28 cellular contexts compared by ENCODE assay signal in the genomic region with DNA sequence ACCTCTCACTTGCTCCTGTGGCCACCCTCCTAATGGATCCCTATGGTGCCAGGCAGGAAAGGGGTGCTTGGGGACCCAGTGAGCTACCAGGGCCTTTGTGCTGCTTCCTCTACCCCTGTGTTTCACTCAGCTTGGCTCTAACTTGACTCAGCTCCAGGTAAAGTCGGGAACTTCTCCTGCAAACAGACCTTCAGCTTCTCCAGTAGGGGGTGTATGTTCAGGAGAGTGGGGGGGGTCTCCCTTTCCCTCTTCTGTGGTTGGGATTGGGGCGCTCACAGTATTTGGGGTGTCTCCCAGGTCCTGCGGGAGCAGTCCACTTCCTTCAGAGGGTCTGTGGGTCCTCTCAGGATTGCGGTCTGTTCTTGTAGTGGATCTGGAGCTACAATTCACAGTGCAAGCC. TPM values are rescaled to one million over a fixed set of nuclear protein-coding genes. Genes with fewer than 3 reads are reported as not detected.
A peak's percentile ranks its signal among the peaks of the same experiment; 100 is the strongest.
DNase-seq lines count a peak whose midpoint lies in the region; ATAC-seq, FAIRE-seq and TF ChIP-seq lines count a peak whose summit lies in the region.
"Had no signal": no experiment of that assay in that cellular context is flagged by ENCODE, and none has a peak within 500 bp of the region (broad histone marks: within the 10 kb centered on the region; RNA-seq: fewer than 3 reads in every experiment).

No MANE protein-coding gene starts in this region.

- no peak for TF ChIP-seq RAD21 in K562 (CRISPR knock-in tag; conservative IDR thresholded peaks at IDR 0.05 in 1 of 2, IDR thresholded peaks at IDR 0.05 in 1 of 2)

- H3K9me1 ChIP-seq in K562 (ENCODE audit: control insufficient read depth, insufficient read depth, low read length): no peaks in the 10 kb centered on the region

- peak in 1 of 2 experiments; percentile 11; a peak in 1 of 4 replicates for TF ChIP-seq CTCF in GM23338 (conservative IDR thresholded peaks at IDR 0.05; ENCODE audit: low read depth in 2 of 2)
- 0 out of 2 replicates have a peak, but pooled peaks have one; percentile 14 for TF ChIP-seq CTCF in HFFc6 (IDR thresholded peaks at IDR 0.05)
- 0 out of 6 replicates have a peak, but pooled peaks of 1 of the 3 experiments have one; percentile 24 for TF ChIP-seq CTCF in K562 (IDR thresholded peaks at IDR 0.05 in 2 of 3, conservative IDR thresholded peaks at IDR 0.05 in 1 of 3; ENCODE audit: insufficient read depth in 2 of 3, low read depth in 1 of 3, low read length in 3 of 3)
- peak; percentile 31 for TF ChIP-seq CTCF in endodermal cell (conservative IDR thresholded peaks at IDR 0.05)
- TF ChIP-seq CTCF in foreskin fibroblast (IDR thresholded peaks at IDR 0.05; ENCODE audit: low read depth, low read length): no peak
- no peak for TF ChIP-seq CTCF in spleen (IDR thresholded peaks at IDR 0.05 in 8 of 11, conservative IDR thresholded peaks at IDR 0.05 in 3 of 11)

- H3K4me3 ChIP-seq in GM23338: no peak overlapping the region
- no peak overlapping the region for H3K4me3 ChIP-seq in K562
- no peak overlapping the region for H3K4me3 ChIP-seq in endodermal cell (ENCODE audit: low read length)
- H3K4me3 ChIP-seq in foreskin fibroblast (ENCODE audit: low read depth in 1 of 2, low read length in 2 of 2): no peak overlapping the region
- no peak overlapping the region for H3K4me3 ChIP-seq in spleen
- H3K4me3 ChIP-seq: A549; BLaER1 treated with 17β-estradiol and CSF1 and Interleukin-3, amounts not matched to agents 10 nM and 100 nM had no signal

- peak overlapping the region; percentile 32; the same call in 1 of the 2 replicates for H2AFZ ChIP-seq in GM23338
- no peak overlapping the region for H2AFZ ChIP-seq in K562 (ENCODE audit: low read depth, low read length)

- intact Hi-C loops in K562 (cut with micrococcal nuclease) (no loop called here), spleen (cut with DNase I; ENCODE audit: low total_unique reads) (no loop called here)

- H3F3A ChIP-seq in GM23338 (replicated peaks; ENCODE audit: low read depth): no peaks in the 10 kb centered on the region

- H3K79me2 ChIP-seq in GM23338 (replicated peaks; ENCODE audit: insufficient read depth) (no peaks in the 10 kb centered on the region), K562 (ENCODE audit: control insufficient read depth, insufficient read depth, low read length) (no peaks in the 10 kb centered on the region)

- 0 out of 2 replicates have a peak, but pooled peaks cover 5% of the 10 kb centered on the region for H3K9me2 ChIP-seq in GM23338 (ENCODE audit: insufficient read depth)

- no peak for DNase-seq in GM23338 (ENCODE audit: low spot score)
- no peak for DNase-seq in HFFc6
- no peak for DNase-seq in K562 (ENCODE audit: extremely low read depth in 1 of 4, low spot score in 3 of 4)
- no peak for DNase-seq in endodermal cell
- DNase-seq in foreskin fibroblast: no peak
- DNase-seq in spleen: no peak
- DNase-seq: 8988T; ACHN; AML-193; BE2C; Calu3; CD4-positive, alpha-beta T cell; CD8-positive, alpha-beta memory T cell; COR-L47; DMS53; DMS79 treated with DMSO at 0.1 percent for 48 hours; GF-D8; GOT3; H7 had no signal

- in situ Hi-C loops in K562 (cut with MboI): no loop called here

- H3K27me3 ChIP-seq in GM23338 (ENCODE audit: insufficient read depth) (no peaks in the 10 kb centered on the region), K562 (ENCODE audit: control insufficient read depth in 2 of 2, insufficient read depth in 2 of 2, low read length in 2 of 2) (peaks cover 0 to 13% of the 10 kb centered on the region in 2 experiments; a peak in 2 of 5 replicates), endodermal cell (ENCODE audit: control insufficient read depth, insufficient read depth, low read length, poor library complexity, severe bottlenecking) (no peaks in the 10 kb centered on the region), spleen (replicated peaks in 1 of 7) (peaks cover 0 to 23% (median 0%) of the 10 kb centered on the region in 7 donors)
- H3K27me3 ChIP-seq: BE2C; BLaER1 treated with 17β-estradiol and CSF1 and Interleukin-3, amounts not matched to agents 10 nM and 100 nM had no signal

- no peak overlapping the region for H3K4me3 Mint-ChIP-seq in GM23338
- no peak overlapping the region for H3K4me3 Mint-ChIP-seq in HFFc6
- no peak overlapping the region for H3K4me3 Mint-ChIP-seq in endodermal cell
- H3K4me3 Mint-ChIP-seq: CD14-positive monocyte; CD4-positive, alpha-beta T cell had no signal

- H3K27me3 Mint-ChIP-seq in GM23338 (ENCODE audit: insufficient read depth, low read depth, poor library complexity): peaks cover 5% of the 10 kb centered on the region
- H3K27me3 Mint-ChIP-seq in HFFc6 (ENCODE audit: insufficient read depth): peaks cover 41% of the 10 kb centered on the region
- peaks cover 11% of the 10 kb centered on the region for H3K27me3 Mint-ChIP-seq in endodermal cell (ENCODE audit: insufficient read depth)

- POLR2A ChIA-PET in K562 (lab: Yijun Ruan, JAX): interaction anchor here (1.3 kb wide), 1 partner anchor 10 kb away, joined by 3 read pairs; no protein-coding TSS in a partner anchor

- TF ChIP-seq POLR2A in K562 (conservative IDR thresholded peaks at IDR 0.05) (no peak), spleen (IDR thresholded peaks at IDR 0.05) (no peak)

- BruUV-seq in K562 (replicated peaks; lab: Mats Ljungman, UMichigan): no TSS peak

- H3K27ac ChIP-seq in GM23338 (ENCODE audit: low read depth): no peak overlapping the region
- H3K27ac ChIP-seq in K562 (ENCODE audit: extremely low read depth, low read depth, low read length): no peak overlapping the region
- H3K27ac ChIP-seq in endodermal cell (ENCODE audit: low read depth, low read length): no peak overlapping the region
- no peak overlapping the region for H3K27ac ChIP-seq in spleen
- H3K27ac ChIP-seq: A549; BLaER1 treated with 17β-estradiol and CSF1 and Interleukin-3, amounts not matched to agents 10 nM and 100 nM had no signal

- no peak for FAIRE-seq in K562 (lab: Jason Lieb, UNC)
- FAIRE-seq: A549, GM12891, GM18507, GM19239 had no signal

- H3K4me2 ChIP-seq in GM23338 (no peak overlapping the region), K562 (ENCODE audit: insufficient read depth, low read length) (no peak overlapping the region)
- H3K4me2 ChIP-seq: A549; BLaER1 treated with 17β-estradiol and CSF1 and Interleukin-3, amounts not matched to agents 10 nM and 100 nM had no signal

- H3K36me3 Mint-ChIP-seq in GM23338 (ENCODE audit: low read depth): no peaks in the 10 kb centered on the region
- peaks cover 12% of the 10 kb centered on the region; the same call in 1 of the 2 replicates for H3K36me3 Mint-ChIP-seq in HFFc6 (ENCODE audit: low read depth)
- no peaks in the 10 kb centered on the region for H3K36me3 Mint-ChIP-seq in endodermal cell (ENCODE audit: low read depth)
- H3K36me3 Mint-ChIP-seq: CD14-positive monocyte had no signal

- H3K9ac ChIP-seq in K562 (ENCODE audit: insufficient read depth in 1 of 2, low read depth in 2 of 2, low read length in 2 of 2) (no peak overlapping the region), endodermal cell (ENCODE audit: extremely low read depth, low read length, poor library complexity, severe bottlenecking) (no peak overlapping the region)
- H3K9ac ChIP-seq: BLaER1 treated with 17β-estradiol and CSF1 and Interleukin-3, amounts not matched to agents 10 nM and 100 nM had no signal

- TF ChIP-seq EP300 in K562 (IDR thresholded peaks at IDR 0.05; ENCODE audit: low read length): no peak

- peaks cover 6% of the 10 kb centered on the region; the same call in 1 of the 2 replicates for H3K9me3 ChIP-seq in K562 (replicated peaks; ENCODE audit: control insufficient read depth, insufficient read depth, low read depth, low read length)
- H3K9me3 ChIP-seq in endodermal cell (ENCODE audit: control insufficient read depth, low read length): peaks cover 10% of the 10 kb centered on the region
- H3K9me3 ChIP-seq in spleen: peaks cover 0 to 14% (median 11%) of the 10 kb centered on the region in 8 donors
- H3K9me3 ChIP-seq: BE2C had no signal

- H3K36me3 ChIP-seq in GM23338 (ENCODE audit: insufficient read depth): no peaks in the 10 kb centered on the region
- no peaks in the 10 kb centered on the region for H3K36me3 ChIP-seq in K562 (ENCODE audit: control insufficient read depth, insufficient read depth, low read length)
- no peaks in the 10 kb centered on the region for H3K36me3 ChIP-seq in endodermal cell (ENCODE audit: control insufficient read depth, insufficient read depth, low read length)
- no peaks in the 10 kb centered on the region for H3K36me3 ChIP-seq in spleen
- H3K36me3 ChIP-seq: BE2C; BLaER1 treated with 17β-estradiol and CSF1 and Interleukin-3, amounts not matched to agents 10 nM and 100 nM had no signal

- 19% methylated on average over 3 of the region's 4 CpGs for WGBS in K562 (ENCODE audit: insufficient coverage, low coverage, missing lambda C conversion rate)
- WGBS in endodermal cell (ENCODE audit: insufficient coverage in 1 of 2, insufficient read length in 1 of 2), 2 experiments: 92 to 93% methylated on average over 2 to 3 of the region's 4 CpGs
- 68 to 92% (median 84%) methylated on average over 3 to 4 of the region's 4 CpGs for WGBS in spleen, 5 donors

- H3K4me1 Mint-ChIP-seq in GM23338 (0 out of 3 replicates have a peak, but pooled peaks cover 2% of the 10 kb centered on the region), HFFc6 (ENCODE audit: low read depth) (no peaks in the 10 kb centered on the region), endodermal cell (peaks cover 3% of the 10 kb centered on the region)
- H3K4me1 Mint-ChIP-seq: CD14-positive monocyte; CD8-positive, alpha-beta memory T cell had no signal

- ATAC-seq in GM23338 (no peak), K562 (peak; percentile 42; the same call in 2 of the 3 replicates), GM18909 (IDR thresholded peaks at IDR 0.05; ENCODE audit: poor library complexity, unreplicated experiment) (no peak), GM21528 (IDR thresholded peaks at IDR 0.05; ENCODE audit: low FRiP score, unreplicated experiment) (no peak)
- ATAC-seq: A549, HCT116 had no signal

- no peaks in the 10 kb centered on the region; the same call in 1 of the 2 replicates for H4K20me1 ChIP-seq in GM23338 (replicated peaks; ENCODE audit: insufficient read depth)
- H4K20me1 ChIP-seq in K562 (replicated peaks; ENCODE audit: control insufficient read depth, insufficient read depth, low read length): no peaks in the 10 kb centered on the region
- H4K20me1 ChIP-seq: BLaER1 treated with 17β-estradiol and CSF1 and Interleukin-3, amounts not matched to agents 10 nM and 100 nM had no signal

- CTCF ChIA-PET in K562 (lab: Yijun Ruan, JAX; ENCODE audit: low intra/inter-chr PET ratio): no interaction called here

- H3K27ac Mint-ChIP-seq in GM23338 (no peak overlapping the region), HFFc6 (no peak overlapping the region), endodermal cell (no peak overlapping the region)
- H3K27ac Mint-ChIP-seq: CD14-positive monocyte; CD4-positive, alpha-beta T cell; CD8-positive, alpha-beta memory T cell had no signal

- H3K4me1 ChIP-seq in GM23338 (ENCODE audit: insufficient read depth) (no peaks in the 10 kb centered on the region), K562 (replicated peaks in 1 of 2; ENCODE audit: control insufficient read depth in 2 of 2, insufficient read depth in 2 of 2, low read length in 2 of 2) (no peaks in the 10 kb centered on the region; a peak in 2 of 5 replicates), endodermal cell (ENCODE audit: control insufficient read depth, insufficient read depth, low read length) (peaks cover 6% of the 10 kb centered on the region), spleen (no peaks in the 10 kb centered on the region)
- H3K4me1 ChIP-seq: A549; BE2C; BLaER1 treated with 17β-estradiol and CSF1 and Interleukin-3, amounts not matched to agents 10 nM and 100 nM had no signal

- H3K9me3 Mint-ChIP-seq in GM23338 (peaks cover 9% of the 10 kb centered on the region), HFFc6 (peaks cover 12% of the 10 kb centered on the region), endodermal cell (peaks cover 14% of the 10 kb centered on the region)
- H3K9me3 Mint-ChIP-seq: CD4-positive, alpha-beta T cell had no signal

RNA-seq across cellular contexts. Expression of a gene that starts 26.2 kb away (rescaled TPM):
- 28.7 and 35.1 TPM in 2 replicates for total RNA-seq in GM23338 (2014; rRNA removed; shearing (Covaris generic))
- polyA plus RNA-seq in GM23338 (2016; fragmentation: Nextera tagmentation; extraction: Ambion mirVana) (18.9 and 19.5 TPM in 2 replicates), K562 (2011; rRNA removed) (6.0 and 20.8 TPM in 2 replicates), K562 (2014; fragmentation: Illumina TruSeq; extraction: Trizol) (28.0 and 32.9 TPM in 2 replicates), K562 (2014; fragmentation: Nextera tagmentation; extraction: Ambion mirVana) (1 to 10 TPM; 5.8 to 7.3 TPM), K562 (2014; rRNA removed) (7.9 and 8.0 TPM in 2 replicates), spleen (1 to 10 TPM; 3.6 to 5.7 (median 5.1) TPM)
- 10 to 100 TPM; 20.3 to 25.3 (median 22.4) TPM for total RNA-seq in HFFc6 (2021; fragmentation: NEBNext Ultra II Directional; extraction: Animal tissue kit (Norgen Biotek cat#: 25700))
- 35.1 and 49.0 TPM in 2 replicates for total RNA-seq in K562 (2011; cell fraction: chromatin; rRNA removed; ENCODE audit: low replicate concordance)
- total RNA-seq in K562 (2011; cell fraction: nucleolus; rRNA removed): 12.5 and 14.7 TPM in 2 replicates
- total RNA-seq in K562 (2011; cell fraction: nucleoplasm; rRNA removed): 14.4 and 18.8 TPM in 2 replicates
- total RNA-seq in K562 (2014; rRNA removed) (4.5 and 6.9 TPM in 2 replicates), K562 (2014; rRNA removed; fragmentation: Illumina TruSeq; extraction: Trizol) (8.2 TPM in 2 replicates), K562 (2015; rRNA removed; fragmentation: Illumina TruSeq; extraction: Trizol) (7.4 and 8.9 TPM in 2 replicates), K562 (2021) (29.5 and 33.4 TPM in 2 replicates), endodermal cell (10 to 100 TPM; 47.7 to 58.9 TPM), spleen (10 to 100 TPM; 13.2 to 23.5 (median 17.8) TPM)
- polyA plus RNA-seq in K562 (2011; cell fraction: cytosol; rRNA removed): 8.9 and 9.8 TPM in 2 replicates
- 19.3 and 28.1 TPM in 2 replicates for polyA plus RNA-seq in K562 (2011; cell fraction: nucleus; rRNA removed)
- 19.5 and 21.2 TPM in 2 replicates for polyA plus RNA-seq in K562 (2012)
- polyA minus RNA-seq in K562 (2011; rRNA and poly(A)+ RNA removed): 12.7 and 14.3 TPM in 2 replicates
- polyA minus RNA-seq in K562 (2011; cell fraction: cytosol; rRNA and poly(A)+ RNA removed): 15.6 and 17.4 TPM in 2 replicates
- polyA minus RNA-seq in K562 (2011; cell fraction: nucleus; rRNA and poly(A)+ RNA removed): 11.0 and 11.1 TPM in 2 replicates
- polyA plus RNA-seq in endodermal cell (2013, experiment 1 of 2): 40.1 TPM
- polyA plus RNA-seq in endodermal cell (2013, experiment 2 of 2): 37.6 TPM

RNA-seq across cellular contexts. Expression of a gene that starts 36.9 kb away (rescaled TPM):
- 58.0 and 65.0 TPM in 2 replicates for total RNA-seq in GM23338 (2014; rRNA removed; shearing (Covaris generic))
- polyA plus RNA-seq in GM23338 (2016; fragmentation: Nextera tagmentation; extraction: Ambion mirVana) (11.5 and 17.1 TPM in 2 replicates), K562 (2011; rRNA removed) (18.8 and 31.0 TPM in 2 replicates), K562 (2014; fragmentation: Illumina TruSeq; extraction: Trizol) (34.8 and 37.9 TPM in 2 replicates), K562 (2014; fragmentation: Nextera tagmentation; extraction: Ambion mirVana) (1 to 10 TPM; 5.1 to 7.1 TPM), K562 (2014; rRNA removed) (24.4 and 34.1 TPM in 2 replicates), spleen (1 to 10 TPM; 4.0 to 6.7 (median 4.5) TPM)
- 10 to 100 TPM; 60.8 to 74.5 (median 71.8) TPM for total RNA-seq in HFFc6 (2021; fragmentation: NEBNext Ultra II Directional; extraction: Animal tissue kit (Norgen Biotek cat#: 25700))
- 49.8 and 106 TPM in 2 replicates for total RNA-seq in K562 (2011; cell fraction: chromatin; rRNA removed; ENCODE audit: low replicate concordance)
- total RNA-seq in K562 (2011; cell fraction: nucleolus; rRNA removed): 48.2 and 50.3 TPM in 2 replicates
- 70.3 and 75.2 TPM in 2 replicates for total RNA-seq in K562 (2011; cell fraction: nucleoplasm; rRNA removed)
- total RNA-seq in K562 (2014; rRNA removed) (44.5 and 51.7 TPM in 2 replicates), K562 (2014; rRNA removed; fragmentation: Illumina TruSeq; extraction: Trizol) (44.5 and 48.5 TPM in 2 replicates), K562 (2015; rRNA removed; fragmentation: Illumina TruSeq; extraction: Trizol) (51.0 and 56.4 TPM in 2 replicates), K562 (2021) (43.9 and 45.8 TPM in 2 replicates), endodermal cell (10 to 100 TPM; 66.9 to 78.6 TPM), spleen (10 to 100 TPM; 43.9 to 64.6 (median 50.0) TPM)
- 14.0 and 15.3 TPM in 2 replicates for polyA plus RNA-seq in K562 (2011; cell fraction: cytosol; rRNA removed)
- polyA plus RNA-seq in K562 (2011; cell fraction: nucleus; rRNA removed): 15.2 and 18.9 TPM in 2 replicates
- 24.8 and 26.6 TPM in 2 replicates for polyA plus RNA-seq in K562 (2012)
- polyA minus RNA-seq in K562 (2011; rRNA and poly(A)+ RNA removed): 68.9 and 82.7 TPM in 2 replicates
- polyA minus RNA-seq in K562 (2011; cell fraction: cytosol; rRNA and poly(A)+ RNA removed): 34.0 and 38.2 TPM in 2 replicates
- polyA minus RNA-seq in K562 (2011; cell fraction: nucleus; rRNA and poly(A)+ RNA removed): 25.0 and 35.8 TPM in 2 replicates
- 31.7 TPM for polyA plus RNA-seq in endodermal cell (2013, experiment 1 of 2)
- 33.5 TPM for polyA plus RNA-seq in endodermal cell (2013, experiment 2 of 2)

Comparison
In these comparisons a context has a peak if more than half of its experiments do, and no peak if none do; other contexts are left out.
1. CTCF ChIP-seq: peak in HFFc6 (single experiment) and endodermal cell (single experiment); none in foreskin fibroblast (single experiment) and spleen (0 of 11).